In the genomic region with DNA sequence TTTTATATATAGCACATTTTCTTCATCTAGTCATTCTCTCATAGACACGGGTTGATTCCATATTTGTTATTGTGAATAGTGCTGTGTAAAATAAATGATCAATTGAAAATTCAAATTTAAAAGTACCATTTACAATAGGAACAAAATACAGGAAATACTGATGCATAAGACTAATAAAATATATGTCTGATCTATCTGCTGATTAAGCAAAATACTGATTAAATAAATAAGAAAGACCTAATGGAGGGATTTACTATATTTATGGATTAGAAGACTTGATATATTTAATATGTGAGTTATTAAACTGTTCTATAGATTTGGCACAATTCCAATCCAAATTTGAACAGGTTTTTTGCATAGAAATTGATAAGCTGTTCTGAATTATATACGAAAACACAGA, we compare ENCODE assay signal across 20 cellular contexts.
A peak's percentile ranks its signal among the peaks of the same experiment; 100 is the strongest.
DNase-seq lines count a peak whose midpoint lies in the region; ATAC-seq, FAIRE-seq and TF ChIP-seq lines count a peak whose summit lies in the region.
"Had no signal": no experiment of that assay in that cellular context is flagged by ENCODE, and none has a peak within 500 bp of the region (broad histone marks: within the 10 kb centered on the region; RNA-seq: fewer than 3 reads in every experiment).

No MANE protein-coding gene starts in this region.

- POLR2A ChIA-PET in A549 (lab: Yijun Ruan, JAX), result no interaction called here
- POLR2A ChIA-PET in IMR-90 (lab: Charles Lee; ENCODE audit: unreplicated experiment), result no interaction called here

- no peaks in the 10 kb centered on the region for H3K36me3 ChIP-seq in IMR-90 (ENCODE audit: control insufficient read depth, insufficient read depth, low read length)
- H3K36me3 ChIP-seq in pancreas, result no peaks in the 10 kb centered on the region
- H3K36me3 ChIP-seq: BLaER1 treated with 17β-estradiol and CSF1 and Interleukin-3, amounts not matched to agents 10 nM and 100 nM had no signal

- no peak overlapping the region for H3K27ac ChIP-seq in A549
- H3K27ac ChIP-seq in IMR-90 (ENCODE audit: insufficient read depth, low read length), result no peak overlapping the region
- H3K27ac ChIP-seq in pancreas, result no peak overlapping the region
- H3K27ac ChIP-seq: BLaER1 treated with 17β-estradiol and CSF1 and Interleukin-3, amounts not matched to agents 10 nM and 100 nM; C4-2B had no signal

- no peak overlapping the region for H2AK9ac ChIP-seq in IMR-90 (replicated peaks; ENCODE audit: low read depth, low read length, poor library complexity)

- in situ Hi-C loops in IMR-90 (cut with MboI; ENCODE audit: low sequenced_read_pairs), result no loop called here

- dilution Hi-C loops in IMR-90 (cut with HindIII; ENCODE audit: low sequenced_read_pairs, unreplicated experiment), result no loop called here

- H4K91ac ChIP-seq in IMR-90 (ENCODE audit: insufficient read depth, low read depth, low read length), result no peak overlapping the region

- TF ChIP-seq RAD21 in A549 (conservative IDR thresholded peaks at IDR 0.05 in 1 of 2, IDR thresholded peaks at IDR 0.05 in 1 of 2), result no peak
- no peak for TF ChIP-seq RAD21 in IMR-90 (IDR thresholded peaks at IDR 0.05; ENCODE audit: low read length)

- H3K9ac ChIP-seq in IMR-90 (ENCODE audit: low read depth, low read length), result no peak overlapping the region
- H3K9ac ChIP-seq: BLaER1 treated with 17β-estradiol and CSF1 and Interleukin-3, amounts not matched to agents 10 nM and 100 nM had no signal

- H2BK120ac ChIP-seq in IMR-90 (ENCODE audit: low read depth, low read length), result no peak overlapping the region

- no peak overlapping the region for H3K14ac ChIP-seq in IMR-90 (replicated peaks; ENCODE audit: low read depth, low read length)

- no peak overlapping the region for H2BK15ac ChIP-seq in IMR-90 (ENCODE audit: low read depth, low read length)

- no peak overlapping the region for H2BK5ac ChIP-seq in IMR-90 (ENCODE audit: low read depth, low read length, poor library complexity, severe bottlenecking)

- H2BK20ac ChIP-seq in IMR-90 (ENCODE audit: low read depth, low read length), result no peak overlapping the region

- H3K4me1 ChIP-seq in A549, result no peaks in the 10 kb centered on the region
- no peaks in the 10 kb centered on the region for H3K4me1 ChIP-seq in IMR-90 (ENCODE audit: control insufficient read depth, insufficient read depth, low read length)
- H3K4me1 ChIP-seq in pancreas, result no peaks in the 10 kb centered on the region
- H3K4me1 ChIP-seq: BLaER1 treated with 17β-estradiol and CSF1 and Interleukin-3, amounts not matched to agents 10 nM and 100 nM; Caco-2 had no signal

- H2AK5ac ChIP-seq in IMR-90 (ENCODE audit: low read depth, low read length), result no peak overlapping the region

- no peaks in the 10 kb centered on the region for H3K27me3 ChIP-seq in IMR-90 (ENCODE audit: control insufficient read depth, insufficient read depth, low read length)
- no peaks in the 10 kb centered on the region for H3K27me3 ChIP-seq in pancreas
- H3K27me3 ChIP-seq: BLaER1 treated with 17β-estradiol and CSF1 and Interleukin-3, amounts not matched to agents 10 nM and 100 nM had no signal

- TF ChIP-seq CTCF in A549 (IDR thresholded peaks at IDR 0.05) (no peak), IMR-90 (conservative IDR thresholded peaks at IDR 0.05; ENCODE audit: low read depth, low read length) (no peak), pancreas (IDR thresholded peaks at IDR 0.05) (no peak)

- FAIRE-seq in A549 (lab: Jason Lieb, UNC) (no peak), pancreas (lab: Jason Lieb, UNC) (peak; percentile 37)
- FAIRE-seq: A204.1, D721Med, G401.6, GM12891, GM19239 had no signal

- TF ChIP-seq EP300 in A549 (IDR thresholded peaks at IDR 0.05), result no peak

- intact Hi-C loops in IMR-90 (cut with micrococcal nuclease) (no loop called here), pancreas (cut with DNase I) (no loop called here)

- CTCF ChIA-PET in A549 (lab: Yijun Ruan, JAX) (no interaction called here), IMR-90 (lab: Yijun Ruan, JAX) (no interaction called here)

- ATAC-seq in A549 (no peak), IMR-90 (ENCODE audit: low read depth) (no peak), pancreas (no peak), HG03439 (IDR thresholded peaks at IDR 0.05; ENCODE audit: unreplicated experiment) (no peak), GM21737 (IDR thresholded peaks at IDR 0.05; ENCODE audit: unreplicated experiment) (no peak)
- ATAC-seq: CD8-positive, alpha-beta T cell had no signal

- H3K4me3 ChIP-seq in A549, result no peak overlapping the region
- no peak overlapping the region for H3K4me3 ChIP-seq in IMR-90 (ENCODE audit: insufficient read depth, low read depth, low read length)
- H3K4me3 ChIP-seq in pancreas, result no peak overlapping the region
- H3K4me3 ChIP-seq: BLaER1 treated with 17β-estradiol and CSF1 and Interleukin-3, amounts not matched to agents 10 nM and 100 nM had no signal

- no peaks in the 10 kb centered on the region for H3K79me1 ChIP-seq in IMR-90 (ENCODE audit: low read depth in 1 of 2, low read length in 2 of 2)

- H2AFZ ChIP-seq in IMR-90 (replicated peaks; ENCODE audit: low read length, poor library complexity), result no peak overlapping the region

- DNase-seq in A549 (ENCODE audit: low read depth in 1 of 2, low spot score in 1 of 2) (no peak), IMR-90 (no peak), pancreas (no peak)
- DNase-seq: 8988T; AML-193; Caco-2; Calu3; CD4-positive, alpha-beta T cell; CD8-positive, alpha-beta T cell; DMS79 treated with DMSO at 0.1 percent for 48 hours; GF-D8 had no signal

- BruUV-seq in IMR-90 (replicated peaks; lab: Mats Ljungman, UMichigan), result no TSS peak

- H3K4me2 ChIP-seq in A549 (no peak overlapping the region), IMR-90 (ENCODE audit: low read depth, low read length) (no peak overlapping the region)
- H3K4me2 ChIP-seq: BLaER1 treated with 17β-estradiol and CSF1 and Interleukin-3, amounts not matched to agents 10 nM and 100 nM had no signal

- no peak overlapping the region for H3K56ac ChIP-seq in IMR-90 (ENCODE audit: extremely low read depth, insufficient read depth, low read length)

- H4K8ac ChIP-seq in IMR-90 (ENCODE audit: low read depth in 2 of 2, low read length in 2 of 2), result no peak overlapping the region

- H4K20me1 ChIP-seq in IMR-90 (ENCODE audit: insufficient read depth, low read length), result no peaks in the 10 kb centered on the region
- H4K20me1 ChIP-seq: BLaER1 treated with 17β-estradiol and CSF1 and Interleukin-3, amounts not matched to agents 10 nM and 100 nM had no signal

- TF ChIP-seq POLR2A in A549 (IDR thresholded peaks at IDR 0.05; ENCODE audit: low read length) (no peak), IMR-90 (IDR thresholded peaks at IDR 0.05; ENCODE audit: low read depth, low read length) (no peak)

- H3K9me1 ChIP-seq in IMR-90 (ENCODE audit: insufficient read depth, low read length), result no peaks in the 10 kb centered on the region

- no peak overlapping the region for H4K5ac ChIP-seq in IMR-90 (ENCODE audit: low read depth, low read length)

- H3K4ac ChIP-seq in IMR-90 (ENCODE audit: low read depth, low read length), result no peak overlapping the region

- 46% methylated on average over 2 of the region's 2 CpGs for WGBS in A549 (ENCODE audit: missing lambda C conversion rate)
- no CpG with 5 or more reads among the region's 2 CpGs for WGBS in IMR-90 (ENCODE audit: extremely low coverage in 2 of 2, insufficient read length in 1 of 2), 2 experiments
- 60 to 64% methylated on average over 2 of the region's 2 CpGs for WGBS in pancreas, 2 donors

- H3K9me3 ChIP-seq in A549, result no peaks in the 10 kb centered on the region
- H3K9me3 ChIP-seq in IMR-90 (ENCODE audit: control insufficient read depth, insufficient read depth, low read length), result no peaks in the 10 kb centered on the region
- H3K9me3 ChIP-seq in pancreas, result no peaks in the 10 kb centered on the region
- H3K9me3 ChIP-seq: BLaER1 treated with 17β-estradiol and CSF1 and Interleukin-3, amounts not matched to agents 10 nM and 100 nM; Caco-2 had no signal

- H3K23ac ChIP-seq in IMR-90 (ENCODE audit: low read depth, low read length), result no peak overlapping the region

- H3K18ac ChIP-seq in IMR-90 (ENCODE audit: low read depth, low read length), result no peak overlapping the region

TF ChIP-seq in A549, 52 proteins besides CTCF, POLR2A, EP300 and RAD21:
- no peak for TF ChIP-seq BHLHE40 (IDR thresholded peaks at IDR 0.05; ENCODE audit: low read depth, low read length)
- TF ChIP-seq FOXS1 (CRISPR knock-in tag; IDR thresholded peaks at IDR 0.05), result no peak
- TF ChIP-seq NR3C1 (IDR thresholded peaks at IDR 0.05), result no peak
- TF ChIP-seq JUN (IDR thresholded peaks at IDR 0.05), result no peak
- no peak for TF ChIP-seq FOSL2 (IDR thresholded peaks at IDR 0.05)
- TF ChIP-seq FOSL2 (CRISPR knock-in tag; IDR thresholded peaks at IDR 0.05), result no peak
- no peak for TF ChIP-seq MYC (IDR thresholded peaks at IDR 0.05; ENCODE audit: borderline replicate concordance, low read length)
- peak; percentile 61 for TF ChIP-seq MAFK (IDR thresholded peaks at IDR 0.05; ENCODE audit: partially characterized antibody)
- TF ChIP-seq NFE2L2 (conservative IDR thresholded peaks at IDR 0.05; ENCODE audit: low read length), result no peak

TF ChIP-seq in IMR-90, 13 proteins besides CTCF, POLR2A, EP300 and RAD21:
- no peak for TF ChIP-seq BHLHE40 (IDR thresholded peaks at IDR 0.05; ENCODE audit: low read depth, low read length)
- TF ChIP-seq, protein P1, sequence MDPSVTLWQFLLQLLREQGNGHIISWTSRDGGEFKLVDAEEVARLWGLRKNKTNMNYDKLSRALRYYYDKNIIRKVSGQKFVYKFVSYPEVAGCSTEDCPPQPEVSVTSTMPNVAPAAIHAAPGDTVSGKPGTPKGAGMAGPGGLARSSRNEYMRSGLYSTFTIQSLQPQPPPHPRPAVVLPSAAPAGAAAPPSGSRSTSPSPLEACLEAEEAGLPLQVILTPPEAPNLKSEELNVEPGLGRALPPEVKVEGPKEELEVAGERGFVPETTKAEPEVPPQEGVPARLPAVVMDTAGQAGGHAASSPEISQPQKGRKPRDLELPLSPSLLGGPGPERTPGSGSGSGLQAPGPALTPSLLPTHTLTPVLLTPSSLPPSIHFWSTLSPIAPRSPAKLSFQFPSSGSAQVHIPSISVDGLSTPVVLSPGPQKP (IDR thresholded peaks at IDR 0.05; ENCODE audit: borderline replicate concordance, low read depth, low read length), result no peak
- TF ChIP-seq RCOR1 (IDR thresholded peaks at IDR 0.05; ENCODE audit: insufficient replicate concordance, low read length), result no peak
- peak; percentile 80 for TF ChIP-seq MAFK (IDR thresholded peaks at IDR 0.05; ENCODE audit: low read depth, low read length)
TF ChIP-seq in IMR-90: peak in this region for 1.
